12 cellular contexts compared by ENCODE assay signal in the genomic region with DNA sequence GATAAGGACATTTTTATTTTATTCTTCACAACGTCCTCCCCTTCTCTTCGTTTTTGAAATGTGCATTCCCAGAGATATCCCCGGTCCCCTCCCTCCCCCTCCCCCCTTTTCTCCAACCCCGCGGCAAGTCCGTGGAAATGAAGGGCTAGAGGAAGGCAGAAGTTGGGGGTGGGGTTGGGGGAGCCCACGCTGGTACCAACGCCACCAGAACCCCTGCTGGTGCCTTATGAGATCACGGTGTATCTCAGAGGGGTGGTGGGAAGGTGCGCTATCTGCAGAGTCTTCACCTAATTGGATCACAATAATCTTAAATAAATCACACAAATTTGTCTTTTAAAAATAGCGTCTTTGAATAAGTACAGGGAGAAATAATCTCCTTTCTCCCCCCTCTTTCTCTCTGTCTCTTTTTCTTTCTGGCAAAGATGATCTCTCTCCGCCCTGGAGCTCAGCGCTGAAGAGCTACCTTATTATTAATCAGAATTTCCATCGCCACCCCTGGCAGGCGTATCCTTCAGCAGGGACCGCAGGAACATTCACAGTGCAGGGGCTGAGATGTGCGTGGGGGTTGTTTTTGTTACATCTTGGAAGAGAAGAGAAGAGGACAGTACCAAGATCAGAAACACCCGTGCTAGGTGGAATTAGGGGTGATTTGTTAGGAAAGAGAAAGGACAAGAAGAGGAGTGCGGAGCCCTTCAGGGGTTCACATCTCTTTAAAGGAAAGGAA. TPM values are rescaled to one million over a fixed set of nuclear protein-coding genes. Genes with fewer than 3 reads are reported as not detected.
DNase-seq lines count a peak whose midpoint lies in the region; ATAC-seq and TF ChIP-seq lines count a peak whose summit lies in the region.
"Had no signal": no experiment of that assay in that cellular context is flagged by ENCODE, and none has a peak within 500 bp of the region (broad histone marks: within the 10 kb centered on the region; RNA-seq: fewer than 3 reads in every experiment).

No MANE protein-coding gene starts in this region.

- no TSS peak for BruUV-seq in PC-9 (replicated peaks; lab: Mats Ljungman, UMichigan)

- no peaks in the 10 kb centered on the region for H3K79me2 ChIP-seq in PC-9 (ENCODE audit: low read depth)

- H3K9me3 Mint-ChIP-seq in T-helper 2 cell treated with Interferon-gamma antibody and Interleukin-4, amounts not matched to agents 5 μg/mL and 100 μg/mL, for 36 hours, result no peaks in the 10 kb centered on the region
- H3K9me3 Mint-ChIP-seq: central memory CD8-positive, alpha-beta T cell; stimulated activated memory B cell treated with anti-CD40 and anti-IgM and Interleukin-4, amounts not matched to agents 10 μg/mL and 1 μg/mL and 100 μg/mL, for 72 hours had no signal

- no peaks in the 10 kb centered on the region for H3K27me3 ChIP-seq in PC-9 (ENCODE audit: insufficient read depth, low read depth)
- peaks cover 19% of the 10 kb centered on the region for H3K27me3 ChIP-seq in iPS DF 6.9 (ENCODE audit: control insufficient read depth, insufficient read depth, low read length)
- peaks cover 48 to 56% (median 53%) of the 10 kb centered on the region in 3 donors for H3K27me3 ChIP-seq in gastrocnemius medialis

- intact Hi-C loops in PC-9 (cut with micrococcal nuclease; ENCODE audit: unreplicated experiment) (no loop called here), gastrocnemius medialis (cut with DNase I; ENCODE audit: low total_unique reads) (no loop called here)

- H3K4me2 ChIP-seq in PC-9, result no peak overlapping the region

- no peaks in the 10 kb centered on the region for H3K9me2 ChIP-seq in PC-9 (ENCODE audit: insufficient read depth)

- no peaks in the 10 kb centered on the region for H3F3A ChIP-seq in PC-9 (ENCODE audit: insufficient read depth, low read depth)

- DNase-seq in NCI-H1417 (lab: John Stamatoyannopoulos, UW) (peak in 2 of 3 experiments; percentile 71 to 84), NCI-H1417 treated with DMSO at 0.1 percent for 48 hours (lab: John Stamatoyannopoulos, UW) (no peak), PC-9 (no peak), iPS DF 6.9 (ENCODE audit: low read depth, low spot score) (no peak), gastrocnemius medialis (no peak), T-helper 17 cell (no peak)
- no peak for DNase-seq in T-helper 2 cell treated with Interferon-gamma antibody and Interleukin-4, amounts not matched to agents 5 μg/mL and 100 μg/mL, for 36 hours (ENCODE audit: low spot score)

- TF ChIP-seq POLR2A in gastrocnemius medialis (IDR thresholded peaks at IDR 0.05), result no peak

- no peak for TF ChIP-seq CTCF in PC-9 (conservative IDR thresholded peaks at IDR 0.05)
- no peak for TF ChIP-seq CTCF in gastrocnemius medialis (IDR thresholded peaks at IDR 0.05 in 4 of 5, conservative IDR thresholded peaks at IDR 0.05 in 1 of 5)

- H3K27ac ChIP-seq in PC-9 (no peak overlapping the region), iPS DF 6.9 (ENCODE audit: low read length) (no peak overlapping the region), gastrocnemius medialis (no peak overlapping the region)
- H3K27ac ChIP-seq: VCaP had no signal

- no CpG with 5 or more reads among the region's 19 CpGs for WGBS in iPS DF 6.9 (ENCODE audit: insufficient coverage, insufficient read length)

- in situ Hi-C loops in gastrocnemius medialis (cut with MboI; ENCODE audit: low sequenced_read_pairs in 4 of 4), result no loop called here

- no peaks in the 10 kb centered on the region for H3K4me1 ChIP-seq in PC-9 (replicated peaks; ENCODE audit: insufficient read depth)
- H3K4me1 ChIP-seq in iPS DF 6.9 (ENCODE audit: control insufficient read depth, insufficient read depth, low read length), result peaks cover 1% of the 10 kb centered on the region; the same call in 1 of the 2 replicates
- peaks cover 0 to 9% of the 10 kb centered on the region in 2 donors for H3K4me1 ChIP-seq in gastrocnemius medialis

- ATAC-seq in gastrocnemius medialis (no peak), GM21447 (IDR thresholded peaks at IDR 0.05; ENCODE audit: unreplicated experiment) (no peak), T-helper 17 cell (no peak)

- H3K4me3 ChIP-seq in PC-9, result no peak overlapping the region
- H3K4me3 ChIP-seq in iPS DF 6.9 (ENCODE audit: low read length), result peak overlapping the region; percentile 93; the same call in 1 of the 2 replicates
- H3K4me3 ChIP-seq in gastrocnemius medialis, result peak overlapping the region; percentile 44 to 61 (median 56)

- CTCF ChIA-PET in PC-9 (lab: Charles Lee), result interaction anchor here (0.6 kb wide), 1 partner anchor 1509 kb away, joined by 4 read pairs; no protein-coding TSS in a partner anchor

- POLR2A ChIA-PET in PC-9 (lab: Charles Lee; ENCODE audit: unreplicated experiment), result no interaction called here

- H3K9me3 ChIP-seq in PC-9 (ENCODE audit: insufficient read depth, low read depth), result no peaks in the 10 kb centered on the region
- H3K9me3 ChIP-seq in iPS DF 6.9 (ENCODE audit: control insufficient read depth, insufficient read depth, low read length), result no peaks in the 10 kb centered on the region
- H3K9me3 ChIP-seq in gastrocnemius medialis, result no peaks in the 10 kb centered on the region
- peaks cover 2% of the 10 kb centered on the region for H3K9me3 ChIP-seq in T-helper 17 cell (ENCODE audit: control insufficient read depth, low read length, poor library complexity, severe bottlenecking)

- no peaks in the 10 kb centered on the region for H3K36me3 Mint-ChIP-seq in T-helper 2 cell treated with Interferon-gamma antibody and Interleukin-4, amounts not matched to agents 5 μg/mL and 100 μg/mL, for 36 hours (ENCODE audit: low read depth)
- no peaks in the 10 kb centered on the region for H3K36me3 Mint-ChIP-seq in T-helper 17 cell (ENCODE audit: low read depth)
- H3K36me3 Mint-ChIP-seq: stimulated activated memory B cell treated with anti-CD40 and anti-IgM and Interleukin-4, amounts not matched to agents 10 μg/mL and 1 μg/mL and 100 μg/mL, for 72 hours had no signal

- peaks cover 33% of the 10 kb centered on the region for H3K27me3 Mint-ChIP-seq in T-helper 2 cell treated with Interferon-gamma antibody and Interleukin-4, amounts not matched to agents 5 μg/mL and 100 μg/mL, for 36 hours (ENCODE audit: low read depth)
- H3K27me3 Mint-ChIP-seq in T-helper 17 cell, result peaks cover 10% of the 10 kb centered on the region

- H3K4me1 Mint-ChIP-seq in T-helper 2 cell treated with Interferon-gamma antibody and Interleukin-4, amounts not matched to agents 5 μg/mL and 100 μg/mL, for 36 hours (ENCODE audit: low read depth), result no peaks in the 10 kb centered on the region
- no peaks in the 10 kb centered on the region for H3K4me1 Mint-ChIP-seq in T-helper 17 cell
- H3K4me1 Mint-ChIP-seq: central memory CD8-positive, alpha-beta T cell; stimulated activated memory B cell treated with anti-CD40 and anti-IgM and Interleukin-4, amounts not matched to agents 10 μg/mL and 1 μg/mL and 100 μg/mL, for 72 hours had no signal

- H3K27ac Mint-ChIP-seq in T-helper 2 cell treated with Interferon-gamma antibody and Interleukin-4, amounts not matched to agents 5 μg/mL and 100 μg/mL, for 36 hours, result no peak overlapping the region
- no peak overlapping the region for H3K27ac Mint-ChIP-seq in T-helper 17 cell
- H3K27ac Mint-ChIP-seq: stimulated activated memory B cell treated with anti-CD40 and anti-IgM and Interleukin-4, amounts not matched to agents 10 μg/mL and 1 μg/mL and 100 μg/mL, for 72 hours had no signal

- 0 out of 2 replicates have a peak overlapping the region, but pooled peaks have one; percentile 34 for H2AFZ ChIP-seq in PC-9

- no peak overlapping the region for H3K4me3 Mint-ChIP-seq in T-helper 2 cell treated with Interferon-gamma antibody and Interleukin-4, amounts not matched to agents 5 μg/mL and 100 μg/mL, for 36 hours
- H3K4me3 Mint-ChIP-seq in T-helper 17 cell, result no peak overlapping the region
- H3K4me3 Mint-ChIP-seq: central memory CD8-positive, alpha-beta T cell; stimulated activated memory B cell treated with anti-CD40 and anti-IgM and Interleukin-4, amounts not matched to agents 10 μg/mL and 1 μg/mL and 100 μg/mL, for 72 hours had no signal

- H3K36me3 ChIP-seq in PC-9 (ENCODE audit: low read depth) (no peaks in the 10 kb centered on the region), iPS DF 6.9 (ENCODE audit: control insufficient read depth, insufficient read depth, low read length) (no peaks in the 10 kb centered on the region), gastrocnemius medialis (no peaks in the 10 kb centered on the region)

- H4K20me1 ChIP-seq in PC-9 (ENCODE audit: insufficient read depth), result no peaks in the 10 kb centered on the region

RNA-seq across cellular contexts. Expression of a gene that starts 0.9 kb away (rescaled TPM):
- total RNA-seq in PC-9 (2021) (not detected in 2 replicates), gastrocnemius medialis (under 1 TPM; 0.20 to 0.88 (median 0.61) TPM), T-helper 17 cell (not detected)
- total RNA-seq: OCI-LY7 had no signal

Comparison
In these comparisons a context has a peak if more than half of its experiments do, and no peak if none do; other contexts are left out.
1. DNase-seq: peak in NCI-H1417 (2 of 3); none in NCI-H1417 treated with DMSO at 0.1 percent for 48 hours (single experiment), PC-9 (0 of 2), iPS DF 6.9 (single experiment), gastrocnemius medialis (0 of 2), T-helper 2 cell treated with Interferon-gamma antibody and Interleukin-4, amounts not matched to agents 5 μg/mL and 100 μg/mL, for 36 hours (single experiment) and T-helper 17 cell (0 of 3).